In the genomic region with DNA sequence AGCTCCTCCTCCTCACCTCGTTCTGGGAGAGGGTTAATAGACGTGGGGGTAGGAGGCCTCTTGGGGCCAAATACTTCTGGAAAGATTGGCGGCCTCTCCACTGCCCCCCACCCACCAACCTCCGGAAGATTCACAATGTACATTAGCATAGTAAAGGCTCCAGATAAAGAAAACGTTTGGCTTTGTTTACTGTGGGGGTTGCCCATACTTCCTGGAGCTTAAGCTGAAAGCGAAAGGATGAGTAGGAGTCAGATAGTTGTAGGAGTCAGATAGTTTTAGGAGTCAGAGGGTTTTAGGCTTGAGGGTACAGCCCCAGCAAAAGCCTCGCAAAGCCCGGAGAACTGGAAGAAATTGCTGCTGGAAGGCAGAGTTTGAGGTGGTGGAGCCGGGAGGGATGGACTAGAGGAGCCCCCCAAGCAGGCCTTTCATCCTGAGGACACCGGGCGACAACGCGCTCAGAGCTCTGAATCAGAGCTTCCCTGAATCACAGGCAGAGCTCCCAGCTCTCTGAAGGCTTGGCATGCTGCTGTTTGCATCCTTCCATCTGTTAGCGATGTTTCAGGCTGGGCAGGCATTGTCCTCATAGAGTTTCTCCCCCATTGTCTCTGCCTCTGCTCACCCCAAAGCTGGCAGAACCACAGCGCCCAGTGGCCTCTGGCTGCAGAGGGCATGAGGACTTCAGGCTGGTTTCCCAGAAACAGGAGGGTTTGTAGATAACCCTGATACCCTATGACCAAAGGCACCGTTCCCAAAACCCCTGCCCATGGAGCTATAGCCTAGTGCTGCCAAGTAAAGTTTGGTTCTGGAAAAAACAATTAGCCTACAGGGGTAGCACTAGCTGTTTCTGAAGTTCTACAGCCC, we compare ENCODE assay signal across 9 cellular contexts.
A peak's percentile ranks its signal among the peaks of the same experiment; 100 is the strongest.
DNase-seq lines count a peak whose midpoint lies in the region; ATAC-seq and TF ChIP-seq lines count a peak whose summit lies in the region.
"Had no signal": no experiment of that assay in that cellular context is flagged by ENCODE, and none has a peak within 500 bp of the region (broad histone marks: within the 10 kb centered on the region; RNA-seq: fewer than 3 reads in every experiment).

No MANE protein-coding gene starts in this region.

- TF ChIP-seq CTCF in cardiac fibroblast (IDR thresholded peaks at IDR 0.05; ENCODE audit: low read depth, low read length) (no peak), omental fat pad (IDR thresholded peaks at IDR 0.05) (no peak)

- ATAC-seq in omental fat pad (ENCODE audit: low FRiP score) (peak; percentile 42), HG02970 (IDR thresholded peaks at IDR 0.05; ENCODE audit: low FRiP score, unreplicated experiment) (no peak), HG03457 (IDR thresholded peaks at IDR 0.05; ENCODE audit: unreplicated experiment) (no peak)

- peak; percentile 5 for DNase-seq in DMS153 treated with DMSO at 0.1 percent for 48 hours (lab: John Stamatoyannopoulos, UW; ENCODE audit: unreplicated experiment)
- no peak for DNase-seq in DMS153 (lab: John Stamatoyannopoulos, UW)
- peak; percentile 44 to 45 for DNase-seq in NCI-H526 (lab: John Stamatoyannopoulos, UW)
- peak; percentile 54 to 58 for DNase-seq in cardiac fibroblast (ENCODE audit: low read depth in 2 of 2)
- DNase-seq in omental fat pad (ENCODE audit: low spot score) = no peak
- DNase-seq in NCI-H2107 (lab: John Stamatoyannopoulos, UW) = no peak
- DNase-seq: stimulated activated CD8-positive, alpha-beta memory T cell treated with anti-CD3 and anti-CD28 coated beads, Interleukin-4, amount 100 ng/mL, for 48 hours had no signal

- no peak overlapping the region for H3K4me3 ChIP-seq in cardiac fibroblast (replicated peaks in 1 of 2; ENCODE audit: low read depth in 2 of 2, low read length in 2 of 2)

Comparison
In these comparisons a context has a peak if more than half of its experiments do, and no peak if none do; other contexts are left out.
1. DNase-seq: peak in DMS153 treated with DMSO at 0.1 percent for 48 hours (single experiment), NCI-H526 (2 of 2) and cardiac fibroblast (2 of 2); none in DMS153 (single experiment), omental fat pad (single experiment) and NCI-H2107 (single experiment).